In genomic region chr5:172282277-172283019, GRCh38 we compare ENCODE assay signal across 8 cellular contexts. TPM values are rescaled to one million over a fixed set of nuclear protein-coding genes. Genes with fewer than 3 reads are reported as not detected.
DNase-seq lines count a peak whose midpoint lies in the region; ATAC-seq and TF ChIP-seq lines count a peak whose summit lies in the region.

No MANE protein-coding gene starts in this region.

- in situ Hi-C loops in ACHN (cut with HindIII; ENCODE audit: low pct_ligation_motif_present, low pct_unique_long_range_greater_than_20kb, low sequenced_read_pairs) (no loop called here), brain microvascular endothelial cell (cut with HindIII; ENCODE audit: low pct_ligation_motif_present, low sequenced_read_pairs) (no loop called here)

- 0 out of 2 replicates have a peak, but pooled peaks cover 3% of the 10 kb centered on the region for H3K36me3 ChIP-seq in HUES6 (ENCODE audit: control insufficient read depth, insufficient read depth, low read length)
- H3K36me3 ChIP-seq in brain microvascular endothelial cell (replicated peaks) = no peaks in the 10 kb centered on the region
- peaks cover 30% of the 10 kb centered on the region for H3K36me3 ChIP-seq in mesodermal cell (ENCODE audit: control insufficient read depth, insufficient read depth, low read length)

- 0 to 5% methylated on average over 6 to 7 of the region's 13 CpGs for WGBS in mesodermal cell (ENCODE audit: insufficient coverage in 2 of 2), 2 experiments

- no peak for ATAC-seq in sciatic nerve
- ATAC-seq in GM19023 (IDR thresholded peaks at IDR 0.05; ENCODE audit: unreplicated experiment) = no peak

- intact Hi-C loops in sciatic nerve (cut with DNase I) = loop anchor here (5.0 to 10.0 kb wide), 2 partner anchors 178 to 755 kb away; no protein-coding TSS in a partner anchor

- H3K27ac ChIP-seq in HUES6 (ENCODE audit: low read depth, low read length) = peak overlapping the region; percentile 94; the same call in 1 of the 2 replicates
- peak overlapping the region; percentile 61 for H3K27ac ChIP-seq in brain microvascular endothelial cell
- peak overlapping the region; percentile 91 for H3K27ac ChIP-seq in mesodermal cell (ENCODE audit: low read depth, low read length, severe bottlenecking)

- H3K27me3 ChIP-seq in HUES6 (ENCODE audit: control insufficient read depth, insufficient read depth, low read length) (no peaks in the 10 kb centered on the region), brain microvascular endothelial cell (replicated peaks) (no peaks in the 10 kb centered on the region)

- DNase-seq in ACHN = peak; percentile 28
- DNase-seq in brain microvascular endothelial cell = no peak
- no peak for DNase-seq in sciatic nerve (ENCODE audit: low spot score)
- no peak for DNase-seq in UCSD-AML1 (lab: John Stamatoyannopoulos, UW; ENCODE audit: unreplicated experiment)
- no peak for DNase-seq in NCI-H2029 (lab: John Stamatoyannopoulos, UW)

- TF ChIP-seq CTCF in brain microvascular endothelial cell (IDR thresholded peaks at IDR 0.05; ENCODE audit: low read depth, low read length, missing control alignments) = no peak

- H3K4me1 ChIP-seq in HUES6 (ENCODE audit: control insufficient read depth, insufficient read depth, low read length) (peaks cover 24% of the 10 kb centered on the region), mesodermal cell (ENCODE audit: control insufficient read depth, insufficient read depth, low read length, poor library complexity, severe bottlenecking) (peaks cover 17% of the 10 kb centered on the region)

- H3K9me3 ChIP-seq in HUES6 (ENCODE audit: control insufficient read depth, insufficient read depth, low read depth, low read length) (no peaks in the 10 kb centered on the region), mesodermal cell (ENCODE audit: control insufficient read depth, low read length) (no peaks in the 10 kb centered on the region)

- H3K9ac ChIP-seq in HUES6 (ENCODE audit: low read length) = peak overlapping the region; percentile 86

- H3K4me3 ChIP-seq in HUES6 (ENCODE audit: low read depth, low read length) (peak overlapping the region; percentile 91), brain microvascular endothelial cell (ENCODE audit: low read depth, low read length) (peak overlapping the region; percentile 78), mesodermal cell (ENCODE audit: extremely low read depth, insufficient read depth, low read length, poor library complexity, severe bottlenecking) (peak overlapping the region; percentile 89)

RNA-seq across cellular contexts. Expression of gene UBTD2, which starts 1.1 kb away (rescaled TPM):
- polyA plus RNA-seq in mesodermal cell (2013, experiment 1 of 2) = 30.3 TPM
- 32.6 TPM for polyA plus RNA-seq in mesodermal cell (2013, experiment 2 of 2)
- total RNA-seq in sciatic nerve = 29.2 TPM
